37 cellular contexts compared by ENCODE assay signal in genomic region chr6:95384988-95385387, GRCh38.
"Had no signal": no experiment of that assay in that cellular context is flagged by ENCODE, and none has a peak within 500 bp of the region (broad histone marks: within the 10 kb centered on the region; RNA-seq: fewer than 3 reads in every experiment).

No MANE protein-coding gene starts in this region.

- ATAC-seq: activated CD4-positive, alpha-beta T cell treated with anti-CD3 and anti-CD28 coated beads for 36 hours; activated CD4-positive, CD25-positive, alpha-beta regulatory T cell treated with anti-CD3 and anti-CD28 coated beads, Interleukin-2, amount 50 U/mL, for 24 hours; activated CD8-positive, alpha-beta memory T cell treated with anti-CD3 and anti-CD28 coated beads, Interleukin-2, amount 10 ng/mL, durations not matched to agents 7 days and 5 days; activated CD8-positive, alpha-beta T cell treated with anti-CD3 and anti-CD28 coated beads, Interleukin-2, amount 10 ng/mL, durations not matched to agents 7 days and 5 days; activated naive CD8-positive, alpha-beta T cell treated with anti-CD3 and anti-CD28 coated beads, Interleukin-2, amount 50 U/mL, for 24 hours; body of pancreas; WTC11 had no signal

- H3K36me3 ChIP-seq: brain microvascular endothelial cell, breast epithelium, WERI-Rb-1 had no signal

- H3K4me3 Mint-ChIP-seq: activated CD4-positive, alpha-beta memory T cell treated with anti-CD3 and anti-CD28 coated beads, Interleukin-2, amount 10 ng/mL, durations not matched to agents 7 days and 5 days; activated CD4-positive, alpha-beta T cell treated with anti-CD3 and anti-CD28 coated beads for 36 hours; activated CD4-positive, alpha-beta T cell treated with anti-CD3 and anti-CD28 coated beads, Interleukin-2, amount 10 ng/mL, durations not matched to agents 7 days and 5 days; activated CD8-positive, alpha-beta memory T cell treated with anti-CD3 and anti-CD28 coated beads, Interleukin-2, amount 10 ng/mL, durations not matched to agents 7 days and 5 days; activated CD8-positive, alpha-beta T cell treated with anti-CD3 and anti-CD28 coated beads, Interleukin-2, amount 10 ng/mL, durations not matched to agents 7 days and 5 days; activated naive CD4-positive, alpha-beta T cell treated with anti-CD3 and anti-CD28 coated beads, Interleukin-2, amount 10 ng/mL, durations not matched to agents 7 days and 5 days; activated naive CD4-positive, alpha-beta T cell treated with anti-CD3 and anti-CD28 coated beads, Interleukin-2, amount 50 U/mL, for 24 hours; activated naive CD8-positive, alpha-beta T cell; activated naive CD8-positive, alpha-beta T cell treated with anti-CD3 and anti-CD28 coated beads, Interleukin-2, amount 10 ng/mL, durations not matched to agents 7 days and 5 days; activated naive CD8-positive, alpha-beta T cell treated with anti-CD3 and anti-CD28 coated beads, Interleukin-2, amount 50 U/mL, for 24 hours; activated T-cell treated with anti-CD3 and anti-CD28 coated beads, Interleukin-2, amount 50 U/mL, for 24 hours; T-helper 1 cell treated with Interleukin-12 subunit alpha and Interleukin-12 subunit beta and Interleukin-4 antibody, amounts not matched to agents 30 μg/mL and 1 μg/mL, for 36 hours; T-helper 2 cell treated with Interferon-gamma antibody and Interleukin-4, amounts not matched to agents 5 μg/mL and 100 μg/mL, for 36 hours; WTC11 had no signal

- H3K4me1 Mint-ChIP-seq: activated CD4-positive, alpha-beta memory T cell treated with anti-CD3 and anti-CD28 coated beads, Interleukin-2, amount 10 ng/mL, durations not matched to agents 7 days and 5 days; activated CD4-positive, alpha-beta T cell treated with anti-CD3 and anti-CD28 coated beads for 36 hours; activated CD4-positive, alpha-beta T cell treated with anti-CD3 and anti-CD28 coated beads, Interleukin-2, amount 10 ng/mL, durations not matched to agents 7 days and 5 days; activated CD8-positive, alpha-beta memory T cell treated with anti-CD3 and anti-CD28 coated beads, Interleukin-2, amount 10 ng/mL, durations not matched to agents 7 days and 5 days; activated naive CD4-positive, alpha-beta T cell treated with anti-CD3 and anti-CD28 coated beads, Interleukin-2, amount 10 ng/mL, durations not matched to agents 7 days and 5 days; activated naive CD4-positive, alpha-beta T cell treated with anti-CD3 and anti-CD28 coated beads, Interleukin-2, amount 50 U/mL, for 24 hours; activated naive CD8-positive, alpha-beta T cell treated with anti-CD3 and anti-CD28 coated beads, Interleukin-2, amount 10 ng/mL, durations not matched to agents 7 days and 5 days; activated naive CD8-positive, alpha-beta T cell treated with anti-CD3 and anti-CD28 coated beads, Interleukin-2, amount 50 U/mL, for 24 hours had no signal

- H3K9me3 ChIP-seq: body of pancreas had no signal

- H3K9me3 Mint-ChIP-seq: activated CD4-positive, alpha-beta memory T cell treated with anti-CD3 and anti-CD28 coated beads, Interleukin-2, amount 10 ng/mL, durations not matched to agents 7 days and 5 days; activated CD4-positive, alpha-beta T cell treated with anti-CD3 and anti-CD28 coated beads, Interleukin-2, amount 10 ng/mL, durations not matched to agents 7 days and 5 days; activated naive CD4-positive, alpha-beta T cell treated with anti-CD3 and anti-CD28 coated beads, Interleukin-2, amount 10 ng/mL, durations not matched to agents 7 days and 5 days; activated naive CD4-positive, alpha-beta T cell treated with anti-CD3 and anti-CD28 coated beads, Interleukin-2, amount 50 U/mL, for 24 hours; activated naive CD8-positive, alpha-beta T cell treated with anti-CD3 and anti-CD28 coated beads, Interleukin-2, amount 10 ng/mL, durations not matched to agents 7 days and 5 days; activated T-helper 2 cell treated with anti-CD3 and anti-CD28 coated beads, Interferon-gamma antibody, Interleukin-2, Interleukin-4, amounts not matched to agents 10 μg/mL and 5 μg/mL and 100 μg/mL, durations not matched to agents 14 hours and 24 hours and 36 hours; T-helper 1 cell treated with Interleukin-12 subunit alpha and Interleukin-12 subunit beta and Interleukin-4 antibody, amounts not matched to agents 30 μg/mL and 1 μg/mL, for 36 hours; T-helper 2 cell treated with Interferon-gamma antibody and Interleukin-4, amounts not matched to agents 5 μg/mL and 100 μg/mL, for 36 hours had no signal

- H3K4me1 ChIP-seq: body of pancreas, breast epithelium had no signal

- DNase-seq: activated CD4-positive, alpha-beta memory T cell treated with anti-CD3 and anti-CD28 coated beads, Interleukin-2, amount 10 ng/mL, durations not matched to agents 7 days and 5 days; activated CD4-positive, alpha-beta T cell treated with anti-CD3 and anti-CD28 coated beads for 1 hour; activated CD4-positive, alpha-beta T cell treated with anti-CD3 and anti-CD28 coated beads for 36 hours; activated CD4-positive, alpha-beta T cell treated with anti-CD3 and anti-CD28 coated beads for 48 hours; activated CD4-positive, alpha-beta T cell treated with anti-CD3 and anti-CD28 coated beads, Interleukin-2, amount 10 ng/mL, durations not matched to agents 7 days and 5 days; activated CD4-positive, alpha-beta T cell treated with anti-CD3 and anti-CD28 coated beads, Interleukin-2, amount 50 U/mL, for 48 hours; activated CD4-positive, CD25-positive, alpha-beta regulatory T cell; activated CD8-positive, alpha-beta memory T cell treated with anti-CD3 and anti-CD28 coated beads for 24 hours; activated CD8-positive, alpha-beta memory T cell treated with anti-CD3 and anti-CD28 coated beads, Interleukin-2, amount 10 ng/mL, durations not matched to agents 7 days and 5 days; activated CD8-positive, alpha-beta memory T cell treated with anti-CD3 and anti-CD28 coated beads, Interleukin-2, amount 50 U/mL, for 48 hours; activated CD8-positive, alpha-beta T cell treated with anti-CD3 and anti-CD28 coated beads, Interleukin-2, amount 10 ng/mL, durations not matched to agents 7 days and 5 days; activated effector memory CD4-positive, alpha-beta T cell treated with Interleukin-2 at 50 U/mL for 16 hours; activated gamma-delta T cell; activated naive CD4-positive, alpha-beta T cell treated with anti-CD3 and anti-CD28 coated beads, Interleukin-2, amount 10 ng/mL, durations not matched to agents 7 days and 5 days; activated naive CD4-positive, alpha-beta T cell treated with Interleukin-2 at 50 U/mL for 16 hours; activated naive CD8-positive, alpha-beta T cell treated with anti-CD3 and anti-CD28 coated beads, Interleukin-2, amount 10 ng/mL, durations not matched to agents 7 days and 5 days; activated naive CD8-positive, alpha-beta T cell treated with anti-CD3 and anti-CD28 coated beads, Interleukin-2, amount 50 U/mL, for 24 hours; activated T-cell treated with anti-CD3 and anti-CD28 coated beads, Interleukin-2, amount 50 U/mL, for 24 hours; activated T-cell treated with anti-CD3 and anti-CD28 coated beads, Interleukin-2, amount 50 U/mL, for 48 hours; amygdala; anterior cingulate cortex; body of pancreas; brain microvascular endothelial cell; central memory CD4-positive, alpha-beta T cell; SW 1271; T-helper 1 cell; T-helper 2 cell; T-helper 9 cell; WERI-Rb-1 had no signal

- H3K27me3 Mint-ChIP-seq: activated CD4-positive, alpha-beta memory T cell treated with anti-CD3 and anti-CD28 coated beads, Interleukin-2, amount 10 ng/mL, durations not matched to agents 7 days and 5 days; activated CD4-positive, alpha-beta T cell treated with anti-CD3 and anti-CD28 coated beads for 36 hours; activated CD4-positive, alpha-beta T cell treated with anti-CD3 and anti-CD28 coated beads, Interleukin-2, amount 10 ng/mL, durations not matched to agents 7 days and 5 days; activated CD8-positive, alpha-beta memory T cell treated with anti-CD3 and anti-CD28 coated beads, Interleukin-2, amount 10 ng/mL, durations not matched to agents 7 days and 5 days; activated naive CD4-positive, alpha-beta T cell treated with anti-CD3 and anti-CD28 coated beads, Interleukin-2, amount 10 ng/mL, durations not matched to agents 7 days and 5 days; activated naive CD4-positive, alpha-beta T cell treated with anti-CD3 and anti-CD28 coated beads, Interleukin-2, amount 50 U/mL, for 24 hours; activated naive CD8-positive, alpha-beta T cell treated with anti-CD3 and anti-CD28 coated beads, Interleukin-2, amount 10 ng/mL, durations not matched to agents 7 days and 5 days; activated naive CD8-positive, alpha-beta T cell treated with anti-CD3 and anti-CD28 coated beads, Interleukin-2, amount 50 U/mL, for 24 hours; activated T-cell treated with anti-CD3 and anti-CD28 coated beads, Interleukin-2, amount 50 U/mL, for 24 hours had no signal

- H3K27me3 ChIP-seq: body of pancreas, brain microvascular endothelial cell, breast epithelium had no signal

- H3K27ac Mint-ChIP-seq: activated CD4-positive, alpha-beta memory T cell treated with anti-CD3 and anti-CD28 coated beads, Interleukin-2, amount 10 ng/mL, durations not matched to agents 7 days and 5 days; activated CD4-positive, alpha-beta T cell treated with anti-CD3 and anti-CD28 coated beads for 36 hours; activated CD4-positive, alpha-beta T cell treated with anti-CD3 and anti-CD28 coated beads, Interleukin-2, amount 10 ng/mL, durations not matched to agents 7 days and 5 days; activated CD8-positive, alpha-beta memory T cell treated with anti-CD3 and anti-CD28 coated beads, Interleukin-2, amount 10 ng/mL, durations not matched to agents 7 days and 5 days; activated CD8-positive, alpha-beta T cell treated with anti-CD3 and anti-CD28 coated beads, Interleukin-2, amount 10 ng/mL, durations not matched to agents 7 days and 5 days; activated naive CD4-positive, alpha-beta T cell treated with anti-CD3 and anti-CD28 coated beads, Interleukin-2, amount 10 ng/mL, durations not matched to agents 7 days and 5 days; activated naive CD4-positive, alpha-beta T cell treated with anti-CD3 and anti-CD28 coated beads, Interleukin-2, amount 50 U/mL, for 24 hours; activated naive CD8-positive, alpha-beta T cell; activated naive CD8-positive, alpha-beta T cell treated with anti-CD3 and anti-CD28 coated beads, Interleukin-2, amount 10 ng/mL, durations not matched to agents 7 days and 5 days; activated naive CD8-positive, alpha-beta T cell treated with anti-CD3 and anti-CD28 coated beads, Interleukin-2, amount 50 U/mL, for 24 hours; activated T-cell treated with anti-CD3 and anti-CD28 coated beads, Interleukin-2, amount 50 U/mL, for 24 hours; activated T-helper 2 cell treated with anti-CD3 and anti-CD28 coated beads, Interferon-gamma antibody, Interleukin-2, Interleukin-4, amounts not matched to agents 10 μg/mL and 5 μg/mL and 100 μg/mL, durations not matched to agents 14 hours and 24 hours and 36 hours; T-helper 1 cell treated with Interleukin-12 subunit alpha and Interleukin-12 subunit beta and Interleukin-4 antibody, amounts not matched to agents 30 μg/mL and 1 μg/mL, for 36 hours; T-helper 2 cell treated with Interferon-gamma antibody and Interleukin-4, amounts not matched to agents 5 μg/mL and 100 μg/mL, for 36 hours; WTC11 had no signal

- H3K27ac ChIP-seq: body of pancreas, brain microvascular endothelial cell, breast epithelium, WERI-Rb-1 had no signal

- H3K4me3 ChIP-seq: body of pancreas, breast epithelium had no signal

- H3K36me3 Mint-ChIP-seq: activated CD8-positive, alpha-beta memory T cell treated with anti-CD3 and anti-CD28 coated beads, Interleukin-2, amount 10 ng/mL, durations not matched to agents 7 days and 5 days; activated naive CD4-positive, alpha-beta T cell treated with anti-CD3 and anti-CD28 coated beads, Interleukin-2, amount 10 ng/mL, durations not matched to agents 7 days and 5 days; activated naive CD4-positive, alpha-beta T cell treated with anti-CD3 and anti-CD28 coated beads, Interleukin-2, amount 50 U/mL, for 24 hours; activated naive CD8-positive, alpha-beta T cell; activated naive CD8-positive, alpha-beta T cell treated with anti-CD3 and anti-CD28 coated beads, Interleukin-2, amount 10 ng/mL, durations not matched to agents 7 days and 5 days had no signal
